In genomic region chr6:117264487-117265424, GRCh38 we compare ENCODE assay signal across 9 cellular contexts. TPM values are rescaled to one million over a fixed set of nuclear protein-coding genes. Genes with fewer than 3 reads are reported as not detected.
A peak's percentile ranks its signal among the peaks of the same experiment; 100 is the strongest.
DNase-seq lines count a peak whose midpoint lies in the region; ATAC-seq, FAIRE-seq and TF ChIP-seq lines count a peak whose summit lies in the region.
"Had no signal": no experiment of that assay in that cellular context is flagged by ENCODE, and none has a peak within 500 bp of the region (broad histone marks: within the 10 kb centered on the region; RNA-seq: fewer than 3 reads in every experiment).

No MANE protein-coding gene starts in this region.

- peak overlapping the region; percentile 29 for H3K4me3 Mint-ChIP-seq in activated CD8-positive, alpha-beta T cell treated with anti-CD3 and anti-CD28 coated beads for 36 hours

- POLR2A ChIA-PET in activated CD8-positive, alpha-beta T cell treated with anti-CD3 and anti-CD28 coated beads for 36 hours (lab: Charles Lee): no interaction called here
- POLR2A ChIA-PET in OCI-LY7 (lab: Charles Lee): no interaction called here

- H3K36me3 ChIP-seq in skeletal muscle tissue (ENCODE audit: control insufficient read depth in 3 of 3, insufficient read depth in 3 of 3, low read length in 3 of 3) (peaks cover 0 to 2% (median 0%) of the 10 kb centered on the region in 3 donors), OCI-LY7 (ENCODE audit: insufficient read depth, low read length) (no peaks in the 10 kb centered on the region)

- H2AFZ ChIP-seq in OCI-LY7 (ENCODE audit: low read length): no peak overlapping the region

- H3K4me2 ChIP-seq in OCI-LY7 (ENCODE audit: low read length): no peak overlapping the region

- H3K79me2 ChIP-seq in OCI-LY7 (ENCODE audit: insufficient read depth, low read depth, low read length): no peaks in the 10 kb centered on the region

- H3K27me3 ChIP-seq in skeletal muscle tissue (ENCODE audit: control insufficient read depth in 3 of 3, insufficient read depth in 3 of 3, low read length in 3 of 3): peaks cover 6 to 37% (median 15%) of the 10 kb centered on the region in 3 donors

- H3K36me3 Mint-ChIP-seq in activated CD8-positive, alpha-beta T cell treated with anti-CD3 and anti-CD28 coated beads for 36 hours (ENCODE audit: low read depth): no peaks in the 10 kb centered on the region

- peak overlapping the region; percentile 84 to 88 (median 85) for H3K4me3 ChIP-seq in skeletal muscle tissue (ENCODE audit: low read length in 3 of 3)
- no peak overlapping the region for H3K4me3 ChIP-seq in OCI-LY7 (ENCODE audit: low read depth, low read length, poor library complexity, severe bottlenecking)

- H4K20me1 ChIP-seq in OCI-LY7 (ENCODE audit: insufficient read depth, low read length): no peaks in the 10 kb centered on the region

- no peak overlapping the region for H3K27ac Mint-ChIP-seq in activated CD8-positive, alpha-beta T cell treated with anti-CD3 and anti-CD28 coated beads for 36 hours

- no TSS peak for BruUV-seq in OCI-LY7 (replicated peaks; lab: Mats Ljungman, UMichigan)

- H3K27ac ChIP-seq in skeletal muscle tissue (ENCODE audit: low read depth, low read length): peak overlapping the region; percentile 94
- no peak overlapping the region for H3K27ac ChIP-seq in OCI-LY7 (ENCODE audit: low read depth, low read length, poor library complexity, severe bottlenecking)

- peak; percentile 19 for DNase-seq in activated CD8-positive, alpha-beta T cell treated with anti-CD3 and anti-CD28 coated beads for 36 hours
- DNase-seq in hepatic stellate cell (ENCODE audit: low spot score): peak; percentile 22
- DNase-seq in OCI-LY7 (ENCODE audit: low spot score): no peak
- no peak for DNase-seq in GM19239 (ENCODE audit: insufficient read length, low spot score)
- no peak for DNase-seq in OCI-M1 (lab: John Stamatoyannopoulos, UW)

- H3K27me3 Mint-ChIP-seq in activated CD8-positive, alpha-beta T cell treated with anti-CD3 and anti-CD28 coated beads for 36 hours: peaks cover 79% of the 10 kb centered on the region

- CTCF ChIA-PET in activated CD8-positive, alpha-beta T cell treated with anti-CD3 and anti-CD28 coated beads for 36 hours (lab: Charles Lee): no interaction called here
- CTCF ChIA-PET in OCI-LY7 (lab: Charles Lee; ENCODE audit: unreplicated experiment): no interaction called here

- no peak for TF ChIP-seq CTCF in activated CD8-positive, alpha-beta T cell treated with anti-CD3 and anti-CD28 coated beads for 36 hours (IDR thresholded peaks at IDR 0.05)
- no peak for TF ChIP-seq CTCF in OCI-LY7 (conservative IDR thresholded peaks at IDR 0.05; ENCODE audit: low read length)

- no peaks in the 10 kb centered on the region for H3K9me2 ChIP-seq in OCI-LY7 (ENCODE audit: insufficient read depth, low read length)

- no peak for FAIRE-seq in GM19239 (lab: Jason Lieb, UNC)

- H3K4me1 ChIP-seq in skeletal muscle tissue (ENCODE audit: control insufficient read depth in 3 of 3, insufficient read depth in 3 of 3, low read length in 3 of 3) (peaks cover 6 to 37% (median 18%) of the 10 kb centered on the region in 3 donors), OCI-LY7 (ENCODE audit: insufficient read depth, low read length, poor library complexity, severe bottlenecking) (no peaks in the 10 kb centered on the region)

- peaks cover 4% of the 10 kb centered on the region for H3K4me1 Mint-ChIP-seq in activated CD8-positive, alpha-beta T cell treated with anti-CD3 and anti-CD28 coated beads for 36 hours (ENCODE audit: low read depth)

- H3K9me3 ChIP-seq in skeletal muscle tissue (ENCODE audit: control insufficient read depth in 3 of 3, low read length in 3 of 3) (no peaks in the 10 kb centered on the region), OCI-LY7 (ENCODE audit: low read length) (no peaks in the 10 kb centered on the region)

- intact Hi-C loops in activated CD8-positive, alpha-beta T cell treated with anti-CD3 and anti-CD28 coated beads for 36 hours (cut with micrococcal nuclease): no loop called here
- intact Hi-C loops in OCI-LY7 (cut with micrococcal nuclease; ENCODE audit: unreplicated experiment): no loop called here

- H3K9me3 Mint-ChIP-seq in activated CD8-positive, alpha-beta T cell treated with anti-CD3 and anti-CD28 coated beads for 36 hours: no peaks in the 10 kb centered on the region

- H3K9ac ChIP-seq in skeletal muscle tissue (ENCODE audit: low read depth in 1 of 3, low read length in 3 of 3): peak overlapping the region; percentile 85 to 91 (median 89)

- ATAC-seq in GM18508 (IDR thresholded peaks at IDR 0.05; ENCODE audit: insufficient read depth, unreplicated experiment) (peak; percentile 62), HG02870 (IDR thresholded peaks at IDR 0.05; ENCODE audit: unreplicated experiment) (peak; percentile 56)
- peak; percentile 60 for ATAC-seq in activated CD8-positive, alpha-beta T cell treated with anti-CD3 and anti-CD28 coated beads for 36 hours

RNA-seq across cellular contexts. Expression of gene VGLL2, which starts 0.6 kb away (rescaled TPM):
- not detected for total RNA-seq in activated CD8-positive, alpha-beta T cell treated with anti-CD3 and anti-CD28 coated beads for 36 hours
- total RNA-seq in skeletal muscle tissue (17.7 TPM), OCI-LY7 (2022) (not detected in 2 replicates)
- not detected in 2 replicates for total RNA-seq in OCI-LY7 (2014; rRNA removed; shearing (Covaris generic))
- total RNA-seq: SK-MEL-5 had no signal

Comparison
In these comparisons a context has a peak if more than half of its experiments do, and no peak if none do; other contexts are left out.
1. DNase-seq: peak in activated CD8-positive, alpha-beta T cell treated with anti-CD3 and anti-CD28 coated beads for 36 hours (single experiment) and hepatic stellate cell (single experiment); none in OCI-LY7 (single experiment), GM19239 (single experiment) and OCI-M1 (single experiment).
2. RNA of gene VGLL2, which starts 0.6 kb away (total RNA-seq): 17.7 TPM in skeletal muscle tissue (single experiment); not detected in activated CD8-positive, alpha-beta T cell treated with anti-CD3 and anti-CD28 coated beads for 36 hours and not detected in OCI-LY7; every median in the first group is over 10 times any median in the second.
3. Peak in every context shown above with its lines, with median percentiles within 50 percentile points of each other: ATAC-seq.